In the genomic region with DNA sequence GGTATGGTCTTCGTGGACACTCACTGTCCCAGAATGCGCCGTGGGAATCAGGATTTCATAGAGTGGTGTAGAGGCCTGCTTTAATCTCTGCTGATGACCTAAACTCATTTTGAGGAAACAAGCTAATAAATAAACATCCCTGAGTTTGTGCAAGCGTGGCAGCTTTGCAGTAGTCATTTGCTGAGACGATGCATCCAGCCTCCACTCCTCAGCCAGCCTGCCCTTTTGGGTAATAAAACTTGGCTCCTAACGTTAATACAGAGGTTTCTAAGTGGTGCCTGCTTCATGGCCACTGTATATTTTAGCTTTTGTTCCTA, we compare ENCODE assay signal across 2 cellular contexts.
TF ChIP-seq lines count a peak whose summit lies in the region.

No MANE protein-coding gene starts in this region.

TF ChIP-seq in A549, 52 proteins besides CTCF, POLR2A, EP300 and RAD21:
- TF ChIP-seq NR3C1 (IDR thresholded peaks at IDR 0.05) (no peak), HDAC2 (IDR thresholded peaks at IDR 0.05) (no peak), HOXB13 (CRISPR knock-in tag; IDR thresholded peaks at IDR 0.05; ENCODE audit: low read depth) (no peak)
- TF ChIP-seq, protein P1, sequence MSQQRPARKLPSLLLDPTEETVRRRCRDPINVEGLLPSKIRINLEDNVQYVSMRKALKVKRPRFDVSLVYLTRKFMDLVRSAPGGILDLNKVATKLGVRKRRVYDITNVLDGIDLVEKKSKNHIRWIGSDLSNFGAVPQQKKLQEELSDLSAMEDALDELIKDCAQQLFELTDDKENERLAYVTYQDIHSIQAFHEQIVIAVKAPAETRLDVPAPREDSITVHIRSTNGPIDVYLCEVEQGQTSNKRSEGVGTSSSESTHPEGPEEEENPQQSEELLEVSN (IDR thresholded peaks at IDR 0.05; ENCODE audit: borderline replicate concordance, low read depth): no peak
- TF ChIP-seq, protein P2, sequence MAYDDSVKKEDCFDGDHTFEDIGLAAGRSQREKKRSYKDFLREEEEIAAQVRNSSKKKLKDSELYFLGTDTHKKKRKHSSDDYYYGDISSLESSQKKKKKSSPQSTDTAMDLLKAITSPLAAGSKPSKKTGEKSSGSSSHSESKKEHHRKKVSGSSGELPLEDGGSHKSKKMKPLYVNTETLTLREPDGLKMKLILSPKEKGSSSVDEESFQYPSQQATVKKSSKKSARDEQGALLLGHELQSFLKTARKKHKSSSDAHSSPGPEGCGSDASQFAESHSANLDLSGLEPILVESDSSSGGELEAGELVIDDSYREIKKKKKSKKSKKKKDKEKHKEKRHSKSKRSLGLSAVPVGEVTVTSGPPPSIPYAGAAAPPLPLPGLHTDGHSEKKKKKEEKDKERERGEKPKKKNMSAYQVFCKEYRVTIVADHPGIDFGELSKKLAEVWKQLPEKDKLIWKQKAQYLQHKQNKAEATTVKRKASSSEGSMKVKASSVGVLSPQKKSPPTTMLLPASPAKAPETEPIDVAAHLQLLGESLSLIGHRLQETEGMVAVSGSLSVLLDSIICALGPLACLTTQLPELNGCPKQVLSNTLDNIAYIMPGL (CRISPR knock-in tag; IDR thresholded peaks at IDR 0.05; ENCODE audit: borderline replicate concordance): no peak
TF ChIP-seq in A549: peak in this region for 0.

TF ChIP-seq in GM12878, 131 proteins besides CTCF, POLR2A, EP300 and RAD21:
- no peak for TF ChIP-seq GATAD2B (conservative IDR thresholded peaks at IDR 0.05; ENCODE audit: low read depth)
- no peak for TF ChIP-seq CBFB (IDR thresholded peaks at IDR 0.05; ENCODE audit: low read depth)
- no peak for TF ChIP-seq NR2C1 (IDR thresholded peaks at IDR 0.05)
- no peak for TF ChIP-seq FOXM1 (IDR thresholded peaks at IDR 0.05; ENCODE audit: low read depth, low read length)
- no peak for TF ChIP-seq CEBPB (IDR thresholded peaks at IDR 0.05; ENCODE audit: borderline replicate concordance in 1 of 2, low read depth in 2 of 2, low read length in 2 of 2)
- no peak for TF ChIP-seq BMI1 (IDR thresholded peaks at IDR 0.05; ENCODE audit: borderline replicate concordance)
- TF ChIP-seq KLF5 (IDR thresholded peaks at IDR 0.05; ENCODE audit: partially characterized antibody): no peak
- no peak for TF ChIP-seq SIN3A (IDR thresholded peaks at IDR 0.05; ENCODE audit: low read depth, low read length)
- TF ChIP-seq DPF2 (IDR thresholded peaks at IDR 0.05): no peak
- no peak for TF ChIP-seq MEF2B (IDR thresholded peaks at IDR 0.05; ENCODE audit: partially characterized antibody, poor library complexity, severe bottlenecking)
- TF ChIP-seq, protein P3, sequence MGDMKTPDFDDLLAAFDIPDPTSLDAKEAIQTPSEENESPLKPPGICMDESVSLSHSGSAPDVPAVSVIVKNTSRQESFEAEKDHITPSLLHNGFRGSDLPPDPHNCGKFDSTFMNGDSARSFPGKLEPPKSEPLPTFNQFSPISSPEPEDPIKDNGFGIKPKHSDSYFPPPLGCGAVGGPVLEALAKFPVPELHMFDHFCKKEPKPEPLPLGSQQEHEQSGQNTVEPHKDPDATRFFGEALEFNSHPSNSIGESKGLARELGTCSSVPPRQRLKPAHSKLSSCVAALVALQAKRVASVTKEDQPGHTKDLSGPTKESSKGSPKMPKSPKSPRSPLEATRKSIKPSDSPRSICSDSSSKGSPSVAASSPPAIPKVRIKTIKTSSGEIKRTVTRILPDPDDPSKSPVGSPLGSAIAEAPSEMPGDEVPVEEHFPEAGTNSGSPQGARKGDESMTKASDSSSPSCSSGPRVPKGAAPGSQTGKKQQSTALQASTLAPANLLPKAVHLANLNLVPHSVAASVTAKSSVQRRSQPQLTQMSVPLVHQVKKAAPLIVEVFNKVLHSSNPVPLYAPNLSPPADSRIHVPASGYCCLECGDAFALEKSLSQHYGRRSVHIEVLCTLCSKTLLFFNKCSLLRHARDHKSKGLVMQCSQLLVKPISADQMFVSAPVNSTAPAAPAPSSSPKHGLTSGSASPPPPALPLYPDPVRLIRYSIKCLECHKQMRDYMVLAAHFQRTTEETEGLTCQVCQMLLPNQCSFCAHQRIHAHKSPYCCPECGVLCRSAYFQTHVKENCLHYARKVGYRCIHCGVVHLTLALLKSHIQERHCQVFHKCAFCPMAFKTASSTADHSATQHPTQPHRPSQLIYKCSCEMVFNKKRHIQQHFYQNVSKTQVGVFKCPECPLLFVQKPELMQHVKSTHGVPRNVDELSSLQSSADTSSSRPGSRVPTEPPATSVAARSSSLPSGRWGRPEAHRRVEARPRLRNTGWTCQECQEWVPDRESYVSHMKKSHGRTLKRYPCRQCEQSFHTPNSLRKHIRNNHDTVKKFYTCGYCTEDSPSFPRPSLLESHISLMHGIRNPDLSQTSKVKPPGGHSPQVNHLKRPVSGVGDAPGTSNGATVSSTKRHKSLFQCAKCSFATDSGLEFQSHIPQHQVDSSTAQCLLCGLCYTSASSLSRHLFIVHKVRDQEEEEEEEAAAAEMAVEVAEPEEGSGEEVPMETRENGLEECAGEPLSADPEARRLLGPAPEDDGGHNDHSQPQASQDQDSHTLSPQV (IDR thresholded peaks at IDR 0.05): no peak
- TF ChIP-seq ETV6 (conservative IDR thresholded peaks at IDR 0.05 in 1 of 2, IDR thresholded peaks at IDR 0.05 in 1 of 2; ENCODE audit: borderline replicate concordance in 1 of 2, low read depth in 1 of 2): no peak
- no peak for TF ChIP-seq CHD1 (IDR thresholded peaks at IDR 0.05; ENCODE audit: low read depth, low read length)
- no peak for TF ChIP-seq FOS (IDR thresholded peaks at IDR 0.05; ENCODE audit: borderline replicate concordance, extremely low read depth, insufficient read length)
- TF ChIP-seq, protein P4, sequence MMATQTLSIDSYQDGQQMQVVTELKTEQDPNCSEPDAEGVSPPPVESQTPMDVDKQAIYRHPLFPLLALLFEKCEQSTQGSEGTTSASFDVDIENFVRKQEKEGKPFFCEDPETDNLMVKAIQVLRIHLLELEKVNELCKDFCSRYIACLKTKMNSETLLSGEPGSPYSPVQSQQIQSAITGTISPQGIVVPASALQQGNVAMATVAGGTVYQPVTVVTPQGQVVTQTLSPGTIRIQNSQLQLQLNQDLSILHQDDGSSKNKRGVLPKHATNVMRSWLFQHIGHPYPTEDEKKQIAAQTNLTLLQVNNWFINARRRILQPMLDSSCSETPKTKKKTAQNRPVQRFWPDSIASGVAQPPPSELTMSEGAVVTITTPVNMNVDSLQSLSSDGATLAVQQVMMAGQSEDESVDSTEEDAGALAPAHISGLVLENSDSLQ (IDR thresholded peaks at IDR 0.05): no peak
- TF ChIP-seq, protein P5, sequence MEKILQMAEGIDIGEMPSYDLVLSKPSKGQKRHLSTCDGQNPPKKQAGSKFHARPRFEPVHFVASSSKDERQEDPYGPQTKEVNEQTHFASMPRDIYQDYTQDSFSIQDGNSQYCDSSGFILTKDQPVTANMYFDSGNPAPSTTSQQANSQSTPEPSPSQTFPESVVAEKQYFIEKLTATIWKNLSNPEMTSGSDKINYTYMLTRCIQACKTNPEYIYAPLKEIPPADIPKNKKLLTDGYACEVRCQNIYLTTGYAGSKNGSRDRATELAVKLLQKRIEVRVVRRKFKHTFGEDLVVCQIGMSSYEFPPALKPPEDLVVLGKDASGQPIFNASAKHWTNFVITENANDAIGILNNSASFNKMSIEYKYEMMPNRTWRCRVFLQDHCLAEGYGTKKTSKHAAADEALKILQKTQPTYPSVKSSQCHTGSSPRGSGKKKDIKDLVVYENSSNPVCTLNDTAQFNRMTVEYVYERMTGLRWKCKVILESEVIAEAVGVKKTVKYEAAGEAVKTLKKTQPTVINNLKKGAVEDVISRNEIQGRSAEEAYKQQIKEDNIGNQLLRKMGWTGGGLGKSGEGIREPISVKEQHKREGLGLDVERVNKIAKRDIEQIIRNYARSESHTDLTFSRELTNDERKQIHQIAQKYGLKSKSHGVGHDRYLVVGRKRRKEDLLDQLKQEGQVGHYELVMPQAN (conservative IDR thresholded peaks at IDR 0.05): no peak
- no peak for TF ChIP-seq NRF1 (conservative IDR thresholded peaks at IDR 0.05; ENCODE audit: low read depth, low read length)
- TF ChIP-seq, protein P6, sequence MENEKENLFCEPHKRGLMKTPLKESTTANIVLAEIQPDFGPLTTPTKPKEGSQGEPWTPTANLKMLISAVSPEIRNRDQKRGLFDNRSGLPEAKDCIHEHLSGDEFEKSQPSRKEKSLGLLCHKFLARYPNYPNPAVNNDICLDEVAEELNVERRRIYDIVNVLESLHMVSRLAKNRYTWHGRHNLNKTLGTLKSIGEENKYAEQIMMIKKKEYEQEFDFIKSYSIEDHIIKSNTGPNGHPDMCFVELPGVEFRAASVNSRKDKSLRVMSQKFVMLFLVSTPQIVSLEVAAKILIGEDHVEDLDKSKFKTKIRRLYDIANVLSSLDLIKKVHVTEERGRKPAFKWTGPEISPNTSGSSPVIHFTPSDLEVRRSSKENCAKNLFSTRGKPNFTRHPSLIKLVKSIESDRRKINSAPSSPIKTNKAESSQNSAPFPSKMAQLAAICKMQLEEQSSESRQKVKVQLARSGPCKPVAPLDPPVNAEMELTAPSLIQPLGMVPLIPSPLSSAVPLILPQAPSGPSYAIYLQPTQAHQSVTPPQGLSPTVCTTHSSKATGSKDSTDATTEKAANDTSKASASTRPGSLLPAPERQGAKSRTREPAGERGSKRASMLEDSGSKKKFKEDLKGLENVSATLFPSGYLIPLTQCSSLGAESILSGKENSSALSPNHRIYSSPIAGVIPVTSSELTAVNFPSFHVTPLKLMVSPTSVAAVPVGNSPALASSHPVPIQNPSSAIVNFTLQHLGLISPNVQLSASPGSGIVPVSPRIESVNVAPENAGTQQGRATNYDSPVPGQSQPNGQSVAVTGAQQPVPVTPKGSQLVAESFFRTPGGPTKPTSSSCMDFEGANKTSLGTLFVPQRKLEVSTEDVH (IDR thresholded peaks at IDR 0.05; ENCODE audit: low read depth, partially characterized antibody): no peak
- no peak for TF ChIP-seq ZNF622 (IDR thresholded peaks at IDR 0.05)
